Comparison of ENCODE assay signal across 8 cellular contexts in the genomic region with DNA sequence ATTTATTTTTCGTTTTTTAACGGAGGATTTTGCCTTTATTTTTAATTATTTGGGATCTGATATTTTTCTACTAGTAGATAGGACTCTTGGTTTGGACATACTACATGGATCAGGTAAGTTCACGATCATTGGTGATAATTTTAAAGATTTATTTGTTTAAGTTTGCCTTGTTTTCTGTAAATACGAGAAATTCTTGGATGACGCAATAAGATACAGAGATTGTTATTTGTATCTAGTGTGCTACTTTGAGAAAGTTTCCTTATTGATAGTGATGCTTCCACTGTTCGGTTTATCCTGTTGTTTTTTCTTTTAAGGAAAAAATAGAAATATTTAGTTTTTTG. TPM values are rescaled to one million over a fixed set of nuclear protein-coding genes. Genes with fewer than 3 reads are reported as not detected.
A peak's percentile ranks its signal among the peaks of the same experiment; 100 is the strongest.
DNase-seq lines count a peak whose midpoint lies in the region; ATAC-seq and TF ChIP-seq lines count a peak whose summit lies in the region.

No MANE protein-coding gene starts in this region.

- CTCF ChIA-PET in activated B cell treated with CpG ODN at 0.5 μM for 24 hours (lab: Charles Lee) = interaction anchor here (1.1 to 5.0 kb wide), 8 partner anchors 10 to 91 kb away, joined by 4 to 33 read pairs (median 6); no protein-coding TSS in a partner anchor

- H3K4me3 Mint-ChIP-seq in activated B cell treated with CpG ODN at 0.5 μM for 24 hours = peak overlapping the region; percentile 97

- no peak for TF ChIP-seq POLR2A in spleen (IDR thresholded peaks at IDR 0.05)

- H3K79me2 ChIP-seq in hepatocyte = peaks cover 90% of the 10 kb centered on the region

- H2AFZ ChIP-seq in hepatocyte = no peak overlapping the region

- intact Hi-C loops in activated B cell treated with CpG ODN at 0.5 μM for 24 hours (cut with micrococcal nuclease) = loop anchor here (1.0 to 2.0 kb wide), 6 partner anchors 18 to 91 kb away; no protein-coding TSS in a partner anchor
- intact Hi-C loops in spleen (cut with DNase I; ENCODE audit: low total_unique reads) = no loop called here

- H3K9me3 ChIP-seq in HUES6 (ENCODE audit: control insufficient read depth, insufficient read depth, low read depth, low read length) (no peaks in the 10 kb centered on the region), hepatocyte (ENCODE audit: low read depth) (no peaks in the 10 kb centered on the region), spleen (no peaks in the 10 kb centered on the region)

- H3K36me3 Mint-ChIP-seq in activated B cell treated with CpG ODN at 0.5 μM for 24 hours (ENCODE audit: low read depth) = peaks cover 74% of the 10 kb centered on the region

- peak overlapping the region; percentile 100 for H3K27ac Mint-ChIP-seq in activated B cell treated with CpG ODN at 0.5 μM for 24 hours

- no peak for TF ChIP-seq CTCF in activated B cell treated with CpG ODN at 0.5 μM for 24 hours (IDR thresholded peaks at IDR 0.05)
- TF ChIP-seq CTCF in hepatocyte (IDR thresholded peaks at IDR 0.05; ENCODE audit: poor library complexity) = no peak
- no peak for TF ChIP-seq CTCF in spleen (IDR thresholded peaks at IDR 0.05 in 8 of 11, conservative IDR thresholded peaks at IDR 0.05 in 3 of 11)

- peak overlapping the region; percentile 99 for H3K9ac ChIP-seq in HUES6 (ENCODE audit: low read length)

- H3K9me2 ChIP-seq in hepatocyte (replicated peaks; ENCODE audit: insufficient read depth) = no peaks in the 10 kb centered on the region

- H3K4me1 ChIP-seq in HUES6 (ENCODE audit: control insufficient read depth, insufficient read depth, low read length) (peaks cover 16% of the 10 kb centered on the region), hepatocyte (ENCODE audit: insufficient read depth) (peaks cover 8% of the 10 kb centered on the region), spleen (peaks cover 26 to 85% (median 70%) of the 10 kb centered on the region in 6 donors)

- peak overlapping the region; percentile 100 for H3K27ac ChIP-seq in HUES6 (ENCODE audit: low read depth, low read length)
- peak overlapping the region; percentile 99 for H3K27ac ChIP-seq in hepatocyte
- peak overlapping the region; percentile 95 to 99 (median 98) for H3K27ac ChIP-seq in spleen

- peak overlapping the region; percentile 78 for H3K4me2 ChIP-seq in hepatocyte

- H3K27me3 Mint-ChIP-seq in activated B cell treated with CpG ODN at 0.5 μM for 24 hours = no peaks in the 10 kb centered on the region

- POLR2A ChIA-PET in activated B cell treated with CpG ODN at 0.5 μM for 24 hours (lab: Charles Lee) = interaction anchor here (0.6 to 10.5 kb wide), 21 partner anchors 9 to 103 kb away, joined by 3 to 449 read pairs (median 14); no protein-coding TSS in a partner anchor

- DNase-seq in activated B cell treated with CpG ODN at 0.5 μM for 24 hours (no peak), hepatocyte (ENCODE audit: low spot score) (no peak), spleen (no peak), NCI-H2029 (lab: John Stamatoyannopoulos, UW) (no peak), NCI-H510A (lab: John Stamatoyannopoulos, UW) (no peak), GDM1 (lab: John Stamatoyannopoulos, UW) (no peak)

- WGBS in hepatocyte (ENCODE audit: low lambda C conversion rate, missing lambda C conversion rate) = 2% methylated on average over 6 of the region's 6 CpGs
- 0 to 1% (median 0%) methylated on average over 6 of the region's 6 CpGs for WGBS in spleen, 5 donors

- peaks cover 66% of the 10 kb centered on the region for H3K4me1 Mint-ChIP-seq in activated B cell treated with CpG ODN at 0.5 μM for 24 hours

- no peaks in the 10 kb centered on the region for H3K27me3 ChIP-seq in HUES6 (ENCODE audit: control insufficient read depth, insufficient read depth, low read length)
- no peaks in the 10 kb centered on the region for H3K27me3 ChIP-seq in hepatocyte
- no peaks in the 10 kb centered on the region for H3K27me3 ChIP-seq in spleen (replicated peaks in 1 of 7)

- ATAC-seq in activated B cell treated with CpG ODN at 0.5 μM for 24 hours (ENCODE audit: low read depth) = no peak
- ATAC-seq in HG03460 (IDR thresholded peaks at IDR 0.05; ENCODE audit: unreplicated experiment) = no peak

- peak overlapping the region; percentile 94 for H3K4me3 ChIP-seq in HUES6 (ENCODE audit: low read depth, low read length)
- H3K4me3 ChIP-seq in hepatocyte = peak overlapping the region; percentile 50
- peak overlapping the region; percentile 58 to 83 (median 62) for H3K4me3 ChIP-seq in spleen

- H3K9me3 Mint-ChIP-seq in activated B cell treated with CpG ODN at 0.5 μM for 24 hours = peaks cover 7% of the 10 kb centered on the region

- H3K36me3 ChIP-seq in HUES6 (ENCODE audit: control insufficient read depth, insufficient read depth, low read length) (peaks cover 50% of the 10 kb centered on the region), hepatocyte (replicated peaks; ENCODE audit: insufficient read depth, low read depth) (no peaks in the 10 kb centered on the region), spleen (peaks cover 0 to 41% (median 18%) of the 10 kb centered on the region in 6 donors)

- peaks cover 14% of the 10 kb centered on the region for H4K20me1 ChIP-seq in hepatocyte (ENCODE audit: insufficient read depth, poor library complexity, severe bottlenecking)

RNA-seq across cellular contexts. Expression of gene CHD2, which starts 0.6 kb away (rescaled TPM):
- total RNA-seq in activated B cell treated with CpG ODN at 0.5 μM for 24 hours = 249 and 298 TPM in 2 replicates
- 101 and 133 TPM in 2 replicates for total RNA-seq in hepatocyte
- polyA plus RNA-seq in hepatocyte = 49.3 and 68.3 TPM in 2 replicates
- total RNA-seq in spleen = 100 to 1,000 TPM; 160 to 232 (median 204) TPM
- 10 to 100 TPM; 37.3 to 44.0 (median 43.2) TPM for polyA plus RNA-seq in spleen
